8 cellular contexts compared by ENCODE assay signal in the genomic region with DNA sequence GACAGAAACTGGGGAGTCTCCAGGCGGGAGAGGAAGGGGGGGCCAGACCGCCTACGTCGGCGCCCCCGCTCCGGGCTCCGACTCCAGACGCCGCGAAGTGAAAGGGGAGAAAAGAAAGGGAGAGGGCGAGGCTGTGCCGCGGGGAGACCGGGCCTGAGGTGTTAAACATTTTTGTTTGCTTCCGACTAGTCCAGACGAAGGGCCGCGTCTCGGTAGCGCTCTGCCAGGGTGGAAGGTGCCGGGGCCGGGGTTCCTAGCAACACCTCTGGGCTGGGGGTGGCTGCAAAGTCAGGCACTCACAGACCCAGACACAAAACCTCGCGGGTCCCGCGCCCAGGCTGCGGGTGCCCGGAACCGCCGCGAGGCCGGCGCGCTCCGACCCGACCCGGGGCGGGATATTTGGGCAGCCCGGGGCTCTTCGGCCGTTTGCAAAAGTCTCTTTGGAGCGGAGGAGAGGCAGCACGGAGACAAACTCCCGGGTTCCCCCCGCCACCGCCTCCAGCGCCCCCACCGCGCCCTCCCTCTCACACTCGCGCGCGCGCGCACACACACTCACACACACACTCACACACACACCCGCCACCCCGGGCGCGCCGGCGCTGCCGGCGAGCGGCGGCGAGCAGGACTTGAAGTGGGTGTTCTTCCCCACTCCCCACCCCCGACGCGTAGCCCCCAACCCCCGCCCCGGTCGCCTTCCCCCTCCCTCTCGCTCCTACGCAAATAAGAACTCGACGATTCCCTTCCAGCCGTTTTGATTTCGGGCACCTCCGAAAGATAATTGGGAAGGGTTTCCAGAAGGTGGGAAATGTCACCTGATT. TPM values are rescaled to one million over a fixed set of nuclear protein-coding genes. Genes with fewer than 3 reads are reported as not detected.
DNase-seq lines count a peak whose midpoint lies in the region; TF ChIP-seq lines count a peak whose summit lies in the region.

No MANE protein-coding gene starts in this region.

- peak overlapping the region; percentile 98 for H3K27ac ChIP-seq in mammary epithelial cell (ENCODE audit: insufficient read depth, low read depth, low read length)
- no peak overlapping the region for H3K27ac ChIP-seq in Karpas-422 (ENCODE audit: low read length)

- intact Hi-C loops in mammary epithelial cell (cut with micrococcal nuclease): loop anchor here (2.0 to 5.0 kb wide), 9 partner anchors 41 to 831 kb away; partner anchors contain the start of genes ARL15 and NDUFS4

- TSS peak; percentile 16 for BruUV-seq in mammary epithelial cell (replicated peaks; lab: Mats Ljungman, UMichigan)

- H3K4me2 ChIP-seq in mammary epithelial cell (ENCODE audit: insufficient read depth, low read depth, low read length) (peak overlapping the region; percentile 95), Karpas-422 (ENCODE audit: low read depth, low read length, poor library complexity, severe bottlenecking) (no peak overlapping the region)

- no peaks in the 10 kb centered on the region for H3K9me2 ChIP-seq in Karpas-422 (replicated peaks; ENCODE audit: insufficient read depth, low read length)

- H3K4me1 ChIP-seq in mammary epithelial cell (ENCODE audit: insufficient read depth, low read length) (peaks cover 19% of the 10 kb centered on the region), Karpas-422 (ENCODE audit: low read length) (peaks cover 15% of the 10 kb centered on the region)

- dilution Hi-C loops in mammary epithelial cell (cut with HindIII; ENCODE audit: low sequenced_read_pairs): loop anchor here (5.0 to 10.0 kb wide), 2 partner anchors 145 to 218 kb away; no protein-coding TSS in a partner anchor

- H3K9me3 ChIP-seq in mammary epithelial cell (replicated peaks; ENCODE audit: insufficient read depth, low read length) (no peaks in the 10 kb centered on the region), Karpas-422 (ENCODE audit: low read length) (no peaks in the 10 kb centered on the region)

- H3K9ac ChIP-seq in mammary epithelial cell (ENCODE audit: insufficient read depth, low read length) (peak overlapping the region; percentile 100), Karpas-422 (ENCODE audit: low read length) (no peak overlapping the region)

- TF ChIP-seq CTCF in mammary epithelial cell (conservative IDR thresholded peaks at IDR 0.05 in 1 of 2, IDR thresholded peaks at IDR 0.05 in 1 of 2; ENCODE audit: extremely low read depth in 1 of 2, insufficient read depth in 1 of 2, low read depth in 1 of 2, low read length in 2 of 2): no peak

- H3K79me2 ChIP-seq in mammary epithelial cell (ENCODE audit: insufficient read depth, low read length) (peaks cover 44% of the 10 kb centered on the region), Karpas-422 (ENCODE audit: low read length) (no peaks in the 10 kb centered on the region)

- in situ Hi-C loops in mammary epithelial cell (cut with MboI; ENCODE audit: low sequenced_read_pairs in 2 of 2): loop anchor here (10.0 kb wide), 3 partner anchors 145 to 755 kb away; no protein-coding TSS in a partner anchor

- CTCF ChIA-PET in mammary epithelial cell (lab: Charles Lee; ENCODE audit: low non-redundant PET): interaction anchor here (0.6 kb wide), 1 partner anchor 60 kb away, joined by 4 read pairs; no protein-coding TSS in a partner anchor

- H2AFZ ChIP-seq in mammary epithelial cell (ENCODE audit: low read depth, low read length): peak overlapping the region; percentile 85
- H2AFZ ChIP-seq in Karpas-422 (ENCODE audit: low read length): no peak overlapping the region

- peaks cover 20% of the 10 kb centered on the region for H3K36me3 ChIP-seq in mammary epithelial cell (ENCODE audit: insufficient read depth, low read length)
- H3K36me3 ChIP-seq in Karpas-422 (ENCODE audit: insufficient read depth, low read length): no peaks in the 10 kb centered on the region

- H4K20me1 ChIP-seq in mammary epithelial cell (ENCODE audit: insufficient read depth, low read length) (no peaks in the 10 kb centered on the region), Karpas-422 (ENCODE audit: insufficient read depth, low read depth, low read length) (no peaks in the 10 kb centered on the region)

- H3K4me3 ChIP-seq in mammary epithelial cell (replicated peaks in 1 of 3; ENCODE audit: insufficient read depth in 1 of 3, low read depth in 2 of 3, low read length in 3 of 3) (peak overlapping the region; percentile 87 to 97 (median 96)), Karpas-422 (ENCODE audit: low read length) (no peak overlapping the region)

- peak; percentile 47 for DNase-seq in stimulated activated CD4-positive, alpha-beta T cell treated with anti-CD3 and anti-CD28 coated beads, Interleukin-15, amount 100 ng/mL, for 24 hours
- no peak for DNase-seq in stimulated activated CD4-positive, alpha-beta T cell treated with anti-CD3 and anti-CD28 coated beads, Interleukin-4, amount 100 ng/mL, for 24 hours
- DNase-seq in RPMI8226 (peak; percentile 7), mammary epithelial cell (peak; percentile 77), islet precursor cell (peak; percentile 79), Ammon's horn (ENCODE audit: low spot score) (no peak), Karpas-422 (no peak)
- peak; percentile 14 to 19 for DNase-seq in stimulated activated CD4-positive, alpha-beta T cell treated with anti-CD3 and anti-CD28 coated beads, Interleukin-2, amount 100 ng/mL, for 48 hours

- H3K27me3 ChIP-seq in mammary epithelial cell (ENCODE audit: insufficient read depth, low read length) (no peaks in the 10 kb centered on the region), Karpas-422 (ENCODE audit: low read length) (no peaks in the 10 kb centered on the region)

- WGBS in mammary epithelial cell (ENCODE audit: low coverage, missing lambda C conversion rate): 3% methylated on average over 27 of the region's 80 CpGs

RNA-seq across cellular contexts. Expression of gene FST, which starts 0.6 kb away (rescaled TPM):
- 100 to 1,000 TPM; 185 to 488 TPM for total RNA-seq in mammary epithelial cell
- 324 TPM for polyA plus RNA-seq in mammary epithelial cell
- polyA minus RNA-seq in mammary epithelial cell: 312 TPM
- not detected in 2 replicates for total RNA-seq in Karpas-422 (2014; rRNA removed; shearing (Covaris generic); ENCODE audit: low replicate concordance)

Comparison
In these comparisons a context has a peak if more than half of its experiments do, and no peak if none do; other contexts are left out.
1. DNase-seq: peak in stimulated activated CD4-positive, alpha-beta T cell treated with anti-CD3 and anti-CD28 coated beads, Interleukin-15, amount 100 ng/mL, for 24 hours (single experiment), RPMI8226 (single experiment), mammary epithelial cell (single experiment), islet precursor cell (single experiment) and stimulated activated CD4-positive, alpha-beta T cell treated with anti-CD3 and anti-CD28 coated beads, Interleukin-2, amount 100 ng/mL, for 48 hours (2 of 2); none in stimulated activated CD4-positive, alpha-beta T cell treated with anti-CD3 and anti-CD28 coated beads, Interleukin-4, amount 100 ng/mL, for 24 hours (single experiment), Ammon's horn (single experiment) and Karpas-422 (single experiment).
2. RNA of gene FST, which starts 0.6 kb away (total RNA-seq): 185 to 488 TPM in mammary epithelial cell; not detected in Karpas-422; every median in the first group is over 100 times any median in the second.